In genomic region chr1:153791856-153792253, GRCh38 we compare ENCODE assay signal across 8 cellular contexts. TPM values are rescaled to one million over a fixed set of nuclear protein-coding genes. Genes with fewer than 3 reads are reported as not detected.
DNase-seq lines count a peak whose midpoint lies in the region; ATAC-seq and TF ChIP-seq lines count a peak whose summit lies in the region.

No MANE protein-coding gene starts in this region.

- H3K27ac ChIP-seq in upper lobe of right lung = peak overlapping the region; percentile 72

- TF ChIP-seq CTCF in activated B cell treated with CpG ODN at 0.5 μM for 24 hours (IDR thresholded peaks at IDR 0.05) (no peak), upper lobe of right lung (IDR thresholded peaks at IDR 0.05) (no peak), WTC11 (IDR thresholded peaks at IDR 0.05) (no peak)

- CTCF ChIA-PET in activated naive CD4-positive, alpha-beta T cell treated with anti-CD3 and anti-CD28 coated beads for 36 hours (lab: Charles Lee) = interaction anchor here (0.8 to 1.0 kb wide), 2 partner anchors 195 kb away, joined by 3 to 4 read pairs; partner anchors contain the start of gene RAB13
- CTCF ChIA-PET in activated B cell treated with CpG ODN at 0.5 μM for 24 hours (lab: Charles Lee) = interaction anchor here (1.5 to 2.3 kb wide), 3 partner anchors 16 to 195 kb away, joined by 5 to 12 read pairs (median 6); partner anchors contain the start of genes CREB3L4, RAB13 and SLC27A3
- CTCF ChIA-PET in WTC11 (lab: Charles Lee) = interaction anchor here (1.1 to 2.3 kb wide), 3 partner anchors 8 to 175 kb away, joined by 3 to 15 read pairs (median 3); partner anchors contain the start of gene NPR1

- H3K4me1 ChIP-seq in upper lobe of right lung = peaks cover 23% of the 10 kb centered on the region

- H3K27ac Mint-ChIP-seq in activated naive CD4-positive, alpha-beta T cell treated with anti-CD3 and anti-CD28 coated beads, Interleukin-2, amount 50 U/mL, for 72 hours = peak overlapping the region in 1 of 2 donors; percentile 78
- H3K27ac Mint-ChIP-seq in activated naive CD4-positive, alpha-beta T cell treated with anti-CD3 and anti-CD28 coated beads for 36 hours = no peak overlapping the region
- H3K27ac Mint-ChIP-seq in activated B cell treated with CpG ODN at 0.5 μM for 24 hours (peak overlapping the region; percentile 96), immature natural killer cell (peak overlapping the region in 5 of 6 donors; percentile 79 to 91 (median 84)), WTC11 (no peak overlapping the region)

- H3K4me1 Mint-ChIP-seq in activated naive CD4-positive, alpha-beta T cell treated with anti-CD3 and anti-CD28 coated beads for 36 hours (ENCODE audit: low read depth) = peaks cover 27% of the 10 kb centered on the region
- H3K4me1 Mint-ChIP-seq in activated B cell treated with CpG ODN at 0.5 μM for 24 hours (peaks cover 41% of the 10 kb centered on the region), immature natural killer cell (peaks cover 57 to 69% of the 10 kb centered on the region in 2 donors), WTC11 (peaks cover 24% of the 10 kb centered on the region)

- H3K4me3 ChIP-seq in upper lobe of right lung = peak overlapping the region; percentile 25

- no peak overlapping the region for H3K4me3 Mint-ChIP-seq in activated naive CD4-positive, alpha-beta T cell treated with anti-CD3 and anti-CD28 coated beads for 36 hours
- H3K4me3 Mint-ChIP-seq in activated B cell treated with CpG ODN at 0.5 μM for 24 hours (peak overlapping the region; percentile 71), immature natural killer cell (peak overlapping the region; percentile 56 to 80 (median 77)), WTC11 (no peak overlapping the region)

- H3K36me3 Mint-ChIP-seq in activated naive CD4-positive, alpha-beta T cell treated with anti-CD3 and anti-CD28 coated beads, Interleukin-2, amount 50 U/mL, for 72 hours = no peaks in the 10 kb centered on the region
- H3K36me3 Mint-ChIP-seq in activated naive CD4-positive, alpha-beta T cell treated with anti-CD3 and anti-CD28 coated beads for 36 hours (ENCODE audit: low read depth) = no peaks in the 10 kb centered on the region
- no peaks in the 10 kb centered on the region for H3K36me3 Mint-ChIP-seq in activated B cell treated with CpG ODN at 0.5 μM for 24 hours (ENCODE audit: low read depth)
- H3K36me3 Mint-ChIP-seq in immature natural killer cell = peaks cover 0 to 3% (median 0%) of the 10 kb centered on the region in 3 donors
- H3K36me3 Mint-ChIP-seq in WTC11 = no peaks in the 10 kb centered on the region

- H3K27me3 ChIP-seq in upper lobe of right lung = no peaks in the 10 kb centered on the region

- H3K27me3 Mint-ChIP-seq in activated naive CD4-positive, alpha-beta T cell treated with anti-CD3 and anti-CD28 coated beads for 36 hours (ENCODE audit: low read depth) = peaks cover 2% of the 10 kb centered on the region
- no peaks in the 10 kb centered on the region for H3K27me3 Mint-ChIP-seq in activated B cell treated with CpG ODN at 0.5 μM for 24 hours
- peaks cover 0 to 6% (median 2%) of the 10 kb centered on the region in 3 donors for H3K27me3 Mint-ChIP-seq in immature natural killer cell (ENCODE audit: low read depth in 3 of 3)
- H3K27me3 Mint-ChIP-seq in WTC11 (ENCODE audit: low read depth) = no peaks in the 10 kb centered on the region; the same call in 1 of the 2 replicates

- H3K9me3 ChIP-seq in upper lobe of right lung = no peaks in the 10 kb centered on the region

- ATAC-seq in activated naive CD4-positive, alpha-beta T cell treated with anti-CD3 and anti-CD28 coated beads, Interleukin-2, amount 50 U/mL, for 72 hours = peak; percentile 18 to 65
- ATAC-seq in activated B cell treated with CpG ODN at 0.5 μM for 24 hours (ENCODE audit: low read depth) (peak; percentile 15), upper lobe of right lung (peak; percentile 28), GM21515 (IDR thresholded peaks at IDR 0.05; ENCODE audit: unreplicated experiment) (no peak), WTC11 (no peak), GM19395 (IDR thresholded peaks at IDR 0.05; ENCODE audit: unreplicated experiment) (no peak)

- no peaks in the 10 kb centered on the region for H3K36me3 ChIP-seq in upper lobe of right lung

- intact Hi-C loops in activated naive CD4-positive, alpha-beta T cell treated with anti-CD3 and anti-CD28 coated beads for 36 hours (cut with micrococcal nuclease) = no loop called here
- intact Hi-C loops in activated B cell treated with CpG ODN at 0.5 μM for 24 hours (cut with micrococcal nuclease) = loop anchor here (1.0 to 10.0 kb wide), 6 partner anchors 9 to 429 kb away; partner anchors contain the start of genes GATAD2B, ILF2 and UBAP2L
- intact Hi-C loops in upper lobe of right lung (cut with DNase I) = no loop called here

- no peaks in the 10 kb centered on the region for H3K9me3 Mint-ChIP-seq in activated naive CD4-positive, alpha-beta T cell treated with anti-CD3 and anti-CD28 coated beads, Interleukin-2, amount 50 U/mL, for 72 hours
- no peaks in the 10 kb centered on the region for H3K9me3 Mint-ChIP-seq in activated naive CD4-positive, alpha-beta T cell treated with anti-CD3 and anti-CD28 coated beads for 36 hours
- H3K9me3 Mint-ChIP-seq in activated B cell treated with CpG ODN at 0.5 μM for 24 hours (no peaks in the 10 kb centered on the region), immature natural killer cell (no peaks in the 10 kb centered on the region), WTC11 (no peaks in the 10 kb centered on the region)

- no peak for DNase-seq in activated naive CD4-positive, alpha-beta T cell treated with anti-CD3 and anti-CD28 coated beads, Interleukin-2, amount 50 U/mL, for 72 hours (ENCODE audit: low spot score in 2 of 2)
- no peak for DNase-seq in activated naive CD4-positive, alpha-beta T cell treated with anti-CD3 and anti-CD28 coated beads for 36 hours
- DNase-seq in activated B cell treated with CpG ODN at 0.5 μM for 24 hours (no peak), immature natural killer cell (no peak), upper lobe of right lung (peak; percentile 62), WTC11 (ENCODE audit: low spot score) (no peak)

- POLR2A ChIA-PET in activated B cell treated with CpG ODN at 0.5 μM for 24 hours (lab: Charles Lee) (interaction anchor here (0.7 to 4.4 kb wide), 10 partner anchors 8 to 446 kb away, joined by 3 to 33 read pairs (median 9); partner anchors contain the start of genes DENND4B, GATAD2B, INTS3 and RAB13), WTC11 (lab: Charles Lee) (interaction anchor here (0.6 kb wide), 1 partner anchor 194 kb away, joined by 3 read pairs; the partner anchor contains the start of gene RAB13)

TF ChIP-seq in WTC11, 78 proteins besides CTCF, POLR2A, EP300 and RAD21:
- no peak for TF ChIP-seq ZNF416 (CRISPR knock-in tag; IDR thresholded peaks at IDR 0.05)
- no peak for TF ChIP-seq PRRX2 (CRISPR knock-in tag; IDR thresholded peaks at IDR 0.05)
- no peak for TF ChIP-seq RELA (CRISPR knock-in tag; IDR thresholded peaks at IDR 0.05; ENCODE audit: borderline replicate concordance)
- TF ChIP-seq FOXJ3 (CRISPR knock-in tag; IDR thresholded peaks at IDR 0.05; ENCODE audit: borderline replicate concordance) = no peak
- TF ChIP-seq AR (CRISPR knock-in tag; IDR thresholded peaks at IDR 0.05) = no peak
- TF ChIP-seq ZNF138 (CRISPR knock-in tag; conservative IDR thresholded peaks at IDR 0.05) = no peak
- no peak for TF ChIP-seq ATF2 (CRISPR knock-in tag; IDR thresholded peaks at IDR 0.05; ENCODE audit: borderline replicate concordance, low read depth)
- no peak for TF ChIP-seq JAZF1 (CRISPR knock-in tag; IDR thresholded peaks at IDR 0.05)
- no peak for TF ChIP-seq CDX4 (CRISPR knock-in tag; IDR thresholded peaks at IDR 0.05; ENCODE audit: borderline replicate concordance)
TF ChIP-seq in WTC11: peak in this region for 0.

RNA-seq across cellular contexts. Expression of gene SLC27A3, which starts 16.6 kb away (rescaled TPM):
- 1 to 10 TPM; 7.0 to 8.3 TPM for total RNA-seq in activated naive CD4-positive, alpha-beta T cell treated with anti-CD3 and anti-CD28 coated beads, Interleukin-2, amount 50 U/mL, for 72 hours
- 1 to 10 TPM; 2.7 to 4.3 TPM for total RNA-seq in activated naive CD4-positive, alpha-beta T cell treated with anti-CD3 and anti-CD28 coated beads for 36 hours
- 7.8 and 12.6 TPM in 2 replicates for total RNA-seq in activated B cell treated with CpG ODN at 0.5 μM for 24 hours
- 10 to 100 TPM; 38.3 to 89.0 (median 54.3) TPM for polyA plus RNA-seq in immature natural killer cell
- 105 TPM for total RNA-seq in upper lobe of right lung
- total RNA-seq in WTC11 (2021) = 36.3 to 38.9 TPM (median 36.9 TPM) in 3 replicates

Comparison
In these comparisons a context has a peak if more than half of its experiments do, and no peak if none do; other contexts are left out.
1. ATAC-seq: peak in activated naive CD4-positive, alpha-beta T cell treated with anti-CD3 and anti-CD28 coated beads, Interleukin-2, amount 50 U/mL, for 72 hours (2 of 2), activated B cell treated with CpG ODN at 0.5 μM for 24 hours (single experiment) and upper lobe of right lung (single experiment); none in GM21515 (single experiment), WTC11 (single experiment) and GM19395 (single experiment).
2. H3K27ac Mint-ChIP-seq: peak in activated B cell treated with CpG ODN at 0.5 μM for 24 hours (single experiment) and immature natural killer cell (5 of 6); none in activated naive CD4-positive, alpha-beta T cell treated with anti-CD3 and anti-CD28 coated beads for 36 hours (single experiment) and WTC11 (single experiment).
3. H3K4me3 Mint-ChIP-seq: peak in activated B cell treated with CpG ODN at 0.5 μM for 24 hours (single experiment) and immature natural killer cell (5 of 5); none in activated naive CD4-positive, alpha-beta T cell treated with anti-CD3 and anti-CD28 coated beads for 36 hours (single experiment) and WTC11 (single experiment).